In the genomic region with DNA sequence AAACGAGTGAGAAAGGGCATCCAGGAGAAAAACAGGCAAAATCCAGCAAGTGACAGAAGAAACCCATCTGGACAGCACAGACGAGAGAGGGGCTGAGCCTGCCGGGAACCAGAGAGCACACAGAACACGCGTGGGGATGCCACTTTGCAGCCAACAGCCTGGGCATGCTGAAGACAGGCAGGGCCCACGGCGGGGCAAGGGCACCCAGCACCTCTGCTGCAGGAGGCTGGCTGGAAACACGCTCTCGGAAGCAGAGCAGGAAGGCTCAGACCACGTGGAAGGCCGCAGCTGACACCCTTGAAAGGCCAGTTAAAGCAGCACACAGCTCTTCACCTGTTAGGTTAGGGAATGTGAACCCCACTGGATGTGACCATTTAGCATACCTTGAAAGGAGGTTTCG, we compare ENCODE assay signal across 14 cellular contexts.
"Had no signal": no experiment of that assay in that cellular context is flagged by ENCODE, and none has a peak within 500 bp of the region (broad histone marks: within the 10 kb centered on the region; RNA-seq: fewer than 3 reads in every experiment).

No MANE protein-coding gene starts in this region.

- H3K9me3 Mint-ChIP-seq: activated CD4-positive, alpha-beta memory T cell treated with anti-CD3 and anti-CD28 coated beads, Interleukin-2, amount 10 ng/mL, durations not matched to agents 7 days and 5 days had no signal

- H3K36me3 ChIP-seq: colonic mucosa, uterus had no signal

- ATAC-seq: left ventricle myocardium superior had no signal

- H3K27ac ChIP-seq: colonic mucosa, esophagus squamous epithelium, tibial nerve, uterus had no signal

- H3K27ac Mint-ChIP-seq: activated CD4-positive, alpha-beta memory T cell treated with anti-CD3 and anti-CD28 coated beads, Interleukin-2, amount 10 ng/mL, durations not matched to agents 7 days and 5 days had no signal

- H3K4me3 Mint-ChIP-seq: activated CD4-positive, alpha-beta memory T cell treated with anti-CD3 and anti-CD28 coated beads, Interleukin-2, amount 10 ng/mL, durations not matched to agents 7 days and 5 days had no signal

- H3K9me3 ChIP-seq: colonic mucosa, esophagus squamous epithelium, tibial nerve, uterus had no signal

- DNase-seq: activated CD4-positive, alpha-beta memory T cell treated with anti-CD3 and anti-CD28 coated beads, Interleukin-2, amount 10 ng/mL, durations not matched to agents 7 days and 5 days; activated CD4-positive, CD25-positive, alpha-beta regulatory T cell treated with anti-CD3 and anti-CD28 coated beads, Interleukin-2, amount 50 U/mL, for 72 hours; activated CD8-positive, alpha-beta memory T cell treated with anti-CD3 and anti-CD28 coated beads, Interleukin-2, amount 50 U/mL, for 4 hours; activated naive CD4-positive, alpha-beta T cell treated with Interleukin-2 at 50 U/mL for 16 hours; amniotic stem cell; colonic mucosa; esophagus squamous epithelium; kidney glomerular epithelial cell; left ventricle myocardium superior; SIG-M5; stimulated activated CD4-positive, alpha-beta T cell treated with anti-CD3 and anti-CD28 coated beads, Interleukin-1b, Interleukin-23, amount 100 ng/mL, for 48 hours; T1000; uterus had no signal

- H3K4me1 ChIP-seq: colonic mucosa, tibial nerve, uterus had no signal

- H3K27me3 Mint-ChIP-seq: activated CD4-positive, alpha-beta memory T cell treated with anti-CD3 and anti-CD28 coated beads, Interleukin-2, amount 10 ng/mL, durations not matched to agents 7 days and 5 days had no signal

- H3K27me3 ChIP-seq: colonic mucosa, esophagus squamous epithelium, tibial nerve, uterus had no signal

- H3K4me3 ChIP-seq: colonic mucosa, esophagus squamous epithelium, tibial nerve, uterus had no signal
